ENCODE assay signal across 11 cellular contexts in the genomic region with DNA sequence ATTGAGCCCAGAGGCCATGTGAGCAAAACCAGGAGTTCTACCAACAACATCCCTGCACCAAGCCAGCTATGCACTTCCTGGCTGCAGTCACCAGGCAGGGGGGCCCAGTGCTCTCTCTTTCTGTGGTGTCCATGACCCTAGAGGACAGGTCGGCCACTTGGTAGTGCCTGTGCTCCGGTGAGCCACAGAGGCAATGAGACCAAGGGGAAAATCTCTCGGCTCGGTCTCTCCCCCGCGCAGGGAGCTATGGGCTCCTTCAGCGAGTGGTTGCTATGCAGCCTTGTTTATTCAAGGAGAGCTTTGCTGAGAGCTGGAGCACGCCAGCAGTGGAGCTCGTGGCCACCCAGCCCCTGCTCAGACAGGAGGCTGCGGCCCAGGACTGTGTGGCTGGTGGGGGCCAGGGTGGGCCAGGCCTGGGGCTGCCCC. TPM values are rescaled to one million over a fixed set of nuclear protein-coding genes. Genes with fewer than 3 reads are reported as not detected.
A peak's percentile ranks its signal among the peaks of the same experiment; 100 is the strongest.
DNase-seq lines count a peak whose midpoint lies in the region; ATAC-seq, FAIRE-seq and TF ChIP-seq lines count a peak whose summit lies in the region.
"Had no signal": no experiment of that assay in that cellular context is flagged by ENCODE, and none has a peak within 500 bp of the region (broad histone marks: within the 10 kb centered on the region; RNA-seq: fewer than 3 reads in every experiment).

A gene (plus strand): TSS at position 283 of the 426 bp plus-strand sequence. CDS start 13,537 bp downstream, outside the sequence.

- peaks cover 0 to 55% (median 41%) of the 10 kb centered on the region in 4 donors for H3K4me1 ChIP-seq in sigmoid colon

- no peaks in the 10 kb centered on the region for H3K36me3 ChIP-seq in sigmoid colon

- no peak for ATAC-seq in GM21515 (IDR thresholded peaks at IDR 0.05; ENCODE audit: unreplicated experiment)
- ATAC-seq in HG03097 (IDR thresholded peaks at IDR 0.05; ENCODE audit: low FRiP score, unreplicated experiment) = no peak

- 60 to 61% methylated on average over 10 of the region's 10 CpGs for WGBS in sigmoid colon, 2 donors

- no peak for FAIRE-seq in HTR-8/SVneo (lab: Jason Lieb, UNC)

- H3K4me3 ChIP-seq in sigmoid colon = no peak within 1 kb of the TSS

- intact Hi-C loops in sigmoid colon (cut with DNase I) = loop anchor here (2.0 kb wide), 1 partner anchor 136 kb away; no protein-coding TSS in a partner anchor

- TF ChIP-seq CTCF in GM13976 (IDR thresholded peaks at IDR 0.05; ENCODE audit: borderline replicate concordance, control extremely low read depth, extremely low read depth, insufficient read depth, missing control alignments) = no peak
- no peak for TF ChIP-seq CTCF in sigmoid colon (IDR thresholded peaks at IDR 0.05)

- no peak for TF ChIP-seq EP300 in sigmoid colon (IDR thresholded peaks at IDR 0.05)

- no peaks in the 10 kb centered on the region for H3K9me3 ChIP-seq in sigmoid colon

- no peaks in the 10 kb centered on the region for H3K27me3 ChIP-seq in sigmoid colon

- in situ Hi-C loops in GM13976 (cut with MboI; ENCODE audit: low sequenced_read_pairs, unreplicated experiment) = no loop called here

- peak; percentile 18 for DNase-seq in GM13976 (ENCODE audit: low spot score)
- DNase-seq in amniotic epithelial cell (ENCODE audit: low read depth) = peak; percentile 62
- DNase-seq in hepatic stellate cell (ENCODE audit: low spot score) = peak; percentile 62
- peak; percentile 82 for DNase-seq in sigmoid colon
- no peak for DNase-seq in mesenteric fat pad (ENCODE audit: low spot score)
- DNase-seq in HTR-8/SVneo (ENCODE audit: insufficient read length, low spot score) = no peak
- DNase-seq: activated B cell treated with CpG ODN at 0.5 μM for 24 hours; NCI-H526 treated with DMSO at 0.1 percent for 48 hours; stimulated activated CD4-positive, alpha-beta T cell treated with anti-CD3 and anti-CD28 coated beads, Interleukin-2, amount 100 ng/mL, for 48 hours had no signal

- no peak for TF ChIP-seq POLR2A in sigmoid colon (IDR thresholded peaks at IDR 0.05)

- H3K27ac ChIP-seq in sigmoid colon = peak within 1 kb of the TSS; percentile 71 to 83 (median 76)

RNA-seq across cellular contexts. Expression of the gene that starts here (rescaled TPM):
- 1 to 10 TPM in 2 of 4 donors, under 1 TPM in 2; 0.28 to 3.2 (median 1.8) TPM for total RNA-seq in sigmoid colon
- under 1 TPM in 1 of 3 donors, not detected in 2; 0.23 TPM for polyA plus RNA-seq in sigmoid colon
- 0.39 TPM for total RNA-seq in mesenteric fat pad
- total RNA-seq: activated B cell treated with CpG ODN at 0.5 μM for 24 hours had no signal

Comparison
In these comparisons a context has a peak if more than half of its experiments do, and no peak if none do; other contexts are left out.
1. DNase-seq: peak in GM13976 (single experiment), amniotic epithelial cell (single experiment), hepatic stellate cell (single experiment) and sigmoid colon (single experiment); none in mesenteric fat pad (single experiment) and HTR-8/SVneo (single experiment).